ENCODE assay signal across 8 cellular contexts in genomic region chr7:16926283-16926682, GRCh38. TPM values are rescaled to one million over a fixed set of nuclear protein-coding genes. Genes with fewer than 3 reads are reported as not detected.
DNase-seq lines count a peak whose midpoint lies in the region; ATAC-seq and TF ChIP-seq lines count a peak whose summit lies in the region.

No MANE protein-coding gene starts in this region.

- H3K4me3 ChIP-seq in NB4 (ENCODE audit: low read depth, low read length) (no peak overlapping the region), breast epithelium (no peak overlapping the region), lung (no peak overlapping the region)

- peak; percentile 70 for TF ChIP-seq CTCF in NB4 (IDR thresholded peaks at IDR 0.05; ENCODE audit: low read depth, low read length)
- TF ChIP-seq CTCF in breast epithelium (IDR thresholded peaks at IDR 0.05), result peak in 2 of 3 donors; percentile 50 to 64
- TF ChIP-seq CTCF in lung (IDR thresholded peaks at IDR 0.05; ENCODE audit: control extremely low read depth, extremely low read depth), result peak; percentile 38

- no peak overlapping the region for H3K27ac ChIP-seq in breast epithelium
- H3K27ac ChIP-seq in lung (ENCODE audit: low read depth in 1 of 2, low read length in 1 of 2), result no peak overlapping the region

- no peaks in the 10 kb centered on the region for H3K27me3 ChIP-seq in breast epithelium
- no peaks in the 10 kb centered on the region for H3K27me3 ChIP-seq in lung (ENCODE audit: control insufficient read depth, insufficient read depth)

- DNase-seq in GF-D8 (lab: John Stamatoyannopoulos, UW) (peak; percentile 23), NB4 (ENCODE audit: low read depth) (peak; percentile 72), breast epithelium (ENCODE audit: low spot score in 2 of 2) (no peak), lung (ENCODE audit: low spot score) (no peak), retina (no peak), NCI-H1436 treated with DMSO at 0.1 percent for 48 hours (lab: John Stamatoyannopoulos, UW) (no peak), NCI-H2029 (lab: John Stamatoyannopoulos, UW) (no peak)

- intact Hi-C loops in breast epithelium (cut with DNase I; ENCODE audit: low total_unique reads), result no loop called here

- H3K9me3 ChIP-seq in breast epithelium (no peaks in the 10 kb centered on the region), lung (ENCODE audit: control insufficient read depth in 2 of 2, insufficient read depth in 1 of 2, low read length in 1 of 2) (no peaks in the 10 kb centered on the region)

- TF ChIP-seq POLR2A in NB4 (IDR thresholded peaks at IDR 0.05; ENCODE audit: extremely low read depth, insufficient read length) (no peak), breast epithelium (IDR thresholded peaks at IDR 0.05) (no peak)

- peak; percentile 41 for ATAC-seq in GM21717 (IDR thresholded peaks at IDR 0.05; ENCODE audit: unreplicated experiment)
- ATAC-seq in lung (ENCODE audit: insufficient read depth, low FRiP score), result peak; percentile 70

- no peaks in the 10 kb centered on the region for H3K36me3 ChIP-seq in breast epithelium
- no peaks in the 10 kb centered on the region for H3K36me3 ChIP-seq in lung (ENCODE audit: control insufficient read depth in 2 of 2, insufficient read depth in 2 of 2, low read length in 2 of 2)

- WGBS in lung, 2 donors, result 35 to 45% methylated on average over 2 of the region's 2 CpGs

- H3K4me1 ChIP-seq in breast epithelium, result no peaks in the 10 kb centered on the region
- H3K4me1 ChIP-seq in lung (ENCODE audit: control insufficient read depth in 2 of 2, insufficient read depth in 2 of 2, low read length in 2 of 2), result peaks cover 0 to 1% of the 10 kb centered on the region in 2 donors

RNA-seq across cellular contexts. Expression of gene AGR3, which starts 44.5 kb away (rescaled TPM):
- total RNA-seq in breast epithelium (10 to 100 TPM in 2 of 3 donors, not detected in 1; 32.1 to 37.3 TPM), lung (100 to 1,000 TPM; 136 to 195 TPM)
- polyA plus RNA-seq in lung, result 100 to 1,000 TPM; 182 to 464 TPM

Comparison
In these comparisons a context has a peak if more than half of its experiments do, and no peak if none do; other contexts are left out.
1. DNase-seq: peak in GF-D8 (single experiment) and NB4 (single experiment); none in breast epithelium (0 of 2), lung (single experiment), retina (single experiment), NCI-H1436 treated with DMSO at 0.1 percent for 48 hours (single experiment) and NCI-H2029 (single experiment).
2. Peak in every context shown above with its lines, with median percentiles within 50 percentile points of each other: CTCF ChIP-seq.